Comparison of ENCODE assay signal across 8 cellular contexts in the genomic region with DNA sequence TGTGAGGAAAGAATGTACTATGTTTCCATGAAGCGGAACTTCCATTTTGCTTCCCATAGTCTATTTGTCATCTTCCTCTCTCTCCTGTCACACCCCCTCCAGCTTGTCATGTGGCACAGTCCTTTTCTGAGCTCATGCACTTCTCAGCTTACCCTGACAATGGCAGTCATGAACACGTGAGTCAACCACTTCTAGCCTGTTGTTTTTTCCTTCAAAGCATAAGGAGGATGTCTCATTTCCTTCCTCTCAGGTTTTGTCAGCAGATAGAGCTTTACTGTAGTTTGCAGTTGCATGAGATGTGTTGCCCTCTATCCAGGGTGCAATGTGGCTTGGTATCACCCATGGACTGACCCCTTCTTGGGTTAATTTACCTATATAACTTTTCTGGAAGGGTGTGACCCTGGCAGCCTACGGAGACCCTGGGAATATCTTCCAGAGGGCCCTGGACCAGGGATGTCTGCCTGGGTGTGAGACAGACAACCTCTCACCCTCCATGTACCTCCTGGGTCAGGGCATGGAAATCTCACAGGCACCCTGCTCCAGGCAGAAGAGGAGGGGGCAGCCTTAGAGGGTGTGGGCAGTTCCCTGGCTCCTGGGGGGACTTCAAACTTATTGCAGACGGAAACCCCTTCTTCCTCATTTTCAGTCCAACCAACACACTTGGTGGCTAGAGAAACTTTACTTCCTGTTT. TPM values are rescaled to one million over a fixed set of nuclear protein-coding genes. Genes with fewer than 3 reads are reported as not detected.
A peak's percentile ranks its signal among the peaks of the same experiment; 100 is the strongest.
DNase-seq lines count a peak whose midpoint lies in the region; ATAC-seq, FAIRE-seq and TF ChIP-seq lines count a peak whose summit lies in the region.

No MANE protein-coding gene starts in this region.

- H2AFZ ChIP-seq in keratinocyte (ENCODE audit: control insufficient read depth, low read length): no peak overlapping the region

- H3K4me1 ChIP-seq in adipocyte (ENCODE audit: control insufficient read depth, insufficient read depth, low read length) (peaks cover 1% of the 10 kb centered on the region), keratinocyte (ENCODE audit: control insufficient read depth, extremely low read depth, insufficient read depth, low read length) (peaks cover 19% of the 10 kb centered on the region)

- H3K36me3 ChIP-seq in adipocyte (ENCODE audit: control insufficient read depth, insufficient read depth, low read length, severe bottlenecking): no peaks in the 10 kb centered on the region
- H3K36me3 ChIP-seq in keratinocyte (ENCODE audit: control insufficient read depth in 2 of 2, extremely low read depth in 1 of 2, insufficient read depth in 2 of 2, low read length in 2 of 2): no peaks in the 10 kb centered on the region

- dilution Hi-C loops in keratinocyte (cut with MboI; ENCODE audit: extremely low pct_ligation_motif_present, low sequenced_read_pairs): no loop called here

- peak overlapping the region; percentile 25 for H3K27ac ChIP-seq in keratinocyte (ENCODE audit: control insufficient read depth, insufficient read depth, low read length)

- H3K4me3 ChIP-seq in adipocyte (ENCODE audit: low read length) (no peak overlapping the region), keratinocyte (ENCODE audit: control insufficient read depth in 2 of 3, extremely low read depth in 1 of 3, insufficient read depth in 2 of 3, low read depth in 1 of 3, low read length in 3 of 3) (no peak overlapping the region)

- H3K9me3 ChIP-seq in adipocyte (ENCODE audit: control insufficient read depth, low read length): no peaks in the 10 kb centered on the region
- no peaks in the 10 kb centered on the region for H3K9me3 ChIP-seq in keratinocyte (ENCODE audit: control insufficient read depth, low read depth, low read length)

- peak; percentile 96 for DNase-seq in SKM-1 treated with dmso at 0.1 percent for 144 hours (lab: John Stamatoyannopoulos, UW; ENCODE audit: unreplicated experiment)
- peak; percentile 36 for DNase-seq in adipocyte (ENCODE audit: low read depth)
- DNase-seq in keratinocyte (ENCODE audit: low read depth, low spot score): peak; percentile 48
- DNase-seq in stimulated activated CD8-positive, alpha-beta memory T cell treated with anti-CD3 and anti-CD28 coated beads, Interleukin-12 subunit alpha, Interleukin-12 subunit beta, amount 100 ng/mL, for 1 hour (ENCODE audit: low read depth): peak; percentile 64
- DNase-seq in frontal cortex (ENCODE audit: low spot score in 2 of 2): no peak

- H4K20me1 ChIP-seq in keratinocyte (ENCODE audit: control insufficient read depth, extremely low read depth, insufficient read depth, low read length): no peaks in the 10 kb centered on the region

- peaks cover 6% of the 10 kb centered on the region for H3K27me3 ChIP-seq in adipocyte (replicated peaks; ENCODE audit: control insufficient read depth, insufficient read depth, low read length)
- no peaks in the 10 kb centered on the region for H3K27me3 ChIP-seq in keratinocyte (ENCODE audit: control insufficient read depth, extremely low read depth, insufficient read depth, low read length)

- H3K9ac ChIP-seq in adipocyte (ENCODE audit: low read length) (no peak overlapping the region), keratinocyte (ENCODE audit: control insufficient read depth, extremely low read depth, insufficient read depth, low read length) (no peak overlapping the region)

- no peak for TF ChIP-seq CTCF in keratinocyte (optimal IDR thresholded peaks at IDR 0.05 in 1 of 3, IDR thresholded peaks at IDR 0.05 in 1 of 3, conservative IDR thresholded peaks at IDR 0.05 in 1 of 3; ENCODE audit: extremely low read depth in 1 of 3, insufficient read depth in 2 of 3, low read length in 3 of 3)

- peaks cover 10% of the 10 kb centered on the region for H3K79me2 ChIP-seq in keratinocyte (ENCODE audit: control insufficient read depth, insufficient read depth, low read length)

- peak overlapping the region; percentile 17 for H3K4me2 ChIP-seq in keratinocyte (ENCODE audit: control insufficient read depth, extremely low read depth, insufficient read depth, low read depth, low read length)

- H3K9me1 ChIP-seq in keratinocyte (ENCODE audit: control insufficient read depth, extremely low read depth, insufficient read depth, low read length): no peaks in the 10 kb centered on the region

- ATAC-seq in GM18502 (IDR thresholded peaks at IDR 0.05; ENCODE audit: poor library complexity, unreplicated experiment) (peak; percentile 51), HG03469 (IDR thresholded peaks at IDR 0.05; ENCODE audit: unreplicated experiment) (peak; percentile 44), HG03159 (IDR thresholded peaks at IDR 0.05; ENCODE audit: unreplicated experiment) (no peak)

- FAIRE-seq in keratinocyte (lab: Jason Lieb, UNC) (peak; percentile 63), frontal cortex (lab: Jason Lieb, UNC) (no peak)

RNA-seq across cellular contexts. Expression of gene ZNF267, which starts 4.0 kb away (rescaled TPM):
- polyA plus RNA-seq in keratinocyte: 6.9 to 10.7 TPM (median 7.5 TPM) in 3 replicates
- 6.5 TPM for polyA plus RNA-seq in keratinocyte (2011; ENCODE audit: low read depth)
- polyA plus RNA-seq in keratinocyte (2011; cell fraction: cytosol; rRNA removed): 3.3 and 7.3 TPM in 2 replicates
- polyA plus RNA-seq in keratinocyte (2011; cell fraction: nucleus; rRNA removed): 9.7 and 12.9 TPM in 2 replicates
- 5.6 and 7.8 TPM in 2 replicates for polyA plus RNA-seq in keratinocyte (2012; ENCODE audit: low replicate concordance)
- 3.6 to 22.5 TPM (median 10.3 TPM) in 3 replicates for polyA minus RNA-seq in keratinocyte
- polyA minus RNA-seq in keratinocyte (2011; cell fraction: cytosol; rRNA and poly(A)+ RNA removed): 5.8 TPM
- polyA minus RNA-seq in keratinocyte (2011; cell fraction: nucleus; rRNA and poly(A)+ RNA removed): 12.9 and 18.5 TPM in 2 replicates
- 10.2 TPM for total RNA-seq in frontal cortex

Comparison
In these comparisons a context has a peak if more than half of its experiments do, and no peak if none do; other contexts are left out.
1. DNase-seq: peak in SKM-1 treated with dmso at 0.1 percent for 144 hours (single experiment), adipocyte (single experiment), keratinocyte (single experiment) and stimulated activated CD8-positive, alpha-beta memory T cell treated with anti-CD3 and anti-CD28 coated beads, Interleukin-12 subunit alpha, Interleukin-12 subunit beta, amount 100 ng/mL, for 1 hour (single experiment); none in frontal cortex (0 of 2).